Comparison of ENCODE assay signal across 1 cellular context in genomic region chr12:109309441-109310246, GRCh38.
TF ChIP-seq lines count a peak whose summit lies in the region.

No MANE protein-coding gene starts in this region.

TF ChIP-seq in IMR-90, 13 proteins besides CTCF, POLR2A, EP300 and RAD21 (continued from another document):
- TF ChIP-seq MAZ (IDR thresholded peaks at IDR 0.05; ENCODE audit: borderline replicate concordance, low read depth, low read length) (no peak), RFX5 (IDR thresholded peaks at IDR 0.05; ENCODE audit: low read depth, low read length) (no peak), FOS (IDR thresholded peaks at IDR 0.05; ENCODE audit: low read depth, low read length) (no peak), MAFK (IDR thresholded peaks at IDR 0.05; ENCODE audit: low read depth, low read length) (no peak)
